23 cellular contexts compared by ENCODE assay signal in genomic region chr10:968546-969199, GRCh38. TPM values are rescaled to one million over a fixed set of nuclear protein-coding genes. Genes with fewer than 3 reads are reported as not detected.
A peak's percentile ranks its signal among the peaks of the same experiment; 100 is the strongest.
DNase-seq lines count a peak whose midpoint lies in the region; ATAC-seq and TF ChIP-seq lines count a peak whose summit lies in the region.
"Had no signal": no experiment of that assay in that cellular context is flagged by ENCODE, and none has a peak within 500 bp of the region (broad histone marks: within the 10 kb centered on the region; RNA-seq: fewer than 3 reads in every experiment).

No MANE protein-coding gene starts in this region.

- no peaks in the 10 kb centered on the region for H3K9me2 ChIP-seq in GM23338 (ENCODE audit: insufficient read depth)
- H3K9me2 ChIP-seq in SK-N-SH: no peaks in the 10 kb centered on the region

- H3K27me3 Mint-ChIP-seq in GM23338 (ENCODE audit: insufficient read depth, low read depth, poor library complexity): peaks cover 13% of the 10 kb centered on the region
- H3K27me3 Mint-ChIP-seq in type B pancreatic cell: peaks cover 6% of the 10 kb centered on the region

- H3K9me3 ChIP-seq in mucosa of descending colon (no peaks in the 10 kb centered on the region), SK-N-SH (no peaks in the 10 kb centered on the region)
- H3K9me3 ChIP-seq: BLaER1, Peyer's patch had no signal

- TF ChIP-seq RAD21 in SK-N-SH (IDR thresholded peaks at IDR 0.05; ENCODE audit: low read length): no peak

- POLR2A ChIA-PET in SK-N-SH (lab: Yijun Ruan, JAX): no interaction called here

- H3K27me3 ChIP-seq in GM23338 (ENCODE audit: insufficient read depth): no peaks in the 10 kb centered on the region
- H3K27me3 ChIP-seq in SK-N-SH (ENCODE audit: insufficient read depth): no peaks in the 10 kb centered on the region
- H3K27me3 ChIP-seq: BLaER1, Peyer's patch had no signal

- DNase-seq in GM23338 (ENCODE audit: low spot score): no peak
- peak; percentile 24 for DNase-seq in astrocyte of the hippocampus (ENCODE audit: low read depth, low spot score)
- DNase-seq in mesenteric fat pad (ENCODE audit: low spot score): peak; percentile 12
- DNase-seq in type B pancreatic cell (ENCODE audit: extremely low spot score, unreplicated experiment): no peak
- DNase-seq in SW 1271 (lab: John Stamatoyannopoulos, UW): no peak
- no peak for DNase-seq in mucosa of descending colon
- DNase-seq in SK-N-SH: no peak
- DNase-seq: CD8-positive, alpha-beta T cell; NCI-H1048; NCI-H146; NCI-H2107; NCI-H2227 treated with DMSO at 0.1 percent for 48 hours; NCI-H524 had no signal

- H3K4me1 ChIP-seq in GM23338 (ENCODE audit: insufficient read depth) (no peaks in the 10 kb centered on the region), mucosa of descending colon (ENCODE audit: low read depth) (peaks cover 13% of the 10 kb centered on the region), SK-N-SH (ENCODE audit: control insufficient read depth in 1 of 2, insufficient read depth in 2 of 2, low read depth in 1 of 2, low read length in 1 of 2) (peaks cover 0 to 21% of the 10 kb centered on the region in 2 experiments; a peak in 3 of 4 replicates)

- H3K4me1 Mint-ChIP-seq in GM23338: peaks cover 11% of the 10 kb centered on the region
- H3K4me1 Mint-ChIP-seq in type B pancreatic cell (ENCODE audit: unreplicated experiment): peaks cover 25% of the 10 kb centered on the region

- H2AFZ ChIP-seq in GM23338 (peak overlapping the region; percentile 4; the same call in 1 of the 2 replicates), SK-N-SH (ENCODE audit: low read depth) (no peak overlapping the region)

- ATAC-seq in GM23338: no peak
- no peak for ATAC-seq in mucosa of descending colon
- ATAC-seq: CD8-positive, alpha-beta T cell; HepG2; Right ventricle myocardium inferior had no signal

- H3K9me3 Mint-ChIP-seq in GM23338 (peaks cover 3% of the 10 kb centered on the region; the same call in 1 of the 3 replicates), type B pancreatic cell (no peaks in the 10 kb centered on the region)

- no peak overlapping the region for H3K4me2 ChIP-seq in GM23338
- no peak overlapping the region for H3K4me2 ChIP-seq in SK-N-SH
- H3K4me2 ChIP-seq: BLaER1, KMS-11 had no signal

- H3K4me3 ChIP-seq in GM23338 (no peak overlapping the region), mucosa of descending colon (no peak overlapping the region), SK-N-SH (ENCODE audit: low read depth in 2 of 2, low read length in 1 of 2) (no peak overlapping the region)
- H3K4me3 ChIP-seq: BLaER1, Peyer's patch, SK-N-MC had no signal

- 90% methylated on average over 17 of the region's 17 CpGs for WGBS in SK-N-SH (ENCODE audit: low lambda C conversion rate)

- CTCF ChIA-PET in SK-N-SH (lab: Yijun Ruan, JAX): no interaction called here

- intact Hi-C loops in mucosa of descending colon (cut with DNase I, micrococcal nuclease): no loop called here

- H3F3A ChIP-seq in GM23338 (replicated peaks; ENCODE audit: low read depth) (no peaks in the 10 kb centered on the region), SK-N-SH (replicated peaks; ENCODE audit: insufficient read depth) (no peaks in the 10 kb centered on the region)

- TF ChIP-seq CTCF in GM23338 (conservative IDR thresholded peaks at IDR 0.05; ENCODE audit: low read depth in 2 of 2) (no peak), type B pancreatic cell (conservative IDR thresholded peaks at IDR 0.05) (no peak), mucosa of descending colon (IDR thresholded peaks at IDR 0.05) (no peak), SK-N-SH (IDR thresholded peaks at IDR 0.05) (no peak)

- no peak overlapping the region for H3K27ac ChIP-seq in GM23338 (ENCODE audit: low read depth)
- H3K27ac ChIP-seq in SK-N-SH (ENCODE audit: low read depth in 2 of 2, low read length in 1 of 2): no peak overlapping the region
- H3K27ac ChIP-seq: BLaER1, KMS-11, SK-N-MC had no signal

- H3K36me3 ChIP-seq in GM23338 (ENCODE audit: insufficient read depth) (no peaks in the 10 kb centered on the region), mucosa of descending colon (ENCODE audit: low read depth) (no peaks in the 10 kb centered on the region), SK-N-SH (replicated peaks in 1 of 2; ENCODE audit: control insufficient read depth in 1 of 2, insufficient read depth in 2 of 2, low read length in 1 of 2) (no peaks in the 10 kb centered on the region)
- H3K36me3 ChIP-seq: BLaER1, Peyer's patch had no signal

- H4K20me1 ChIP-seq in GM23338 (replicated peaks; ENCODE audit: insufficient read depth): no peaks in the 10 kb centered on the region
- no peaks in the 10 kb centered on the region for H4K20me1 ChIP-seq in SK-N-SH (ENCODE audit: insufficient read depth)
- H4K20me1 ChIP-seq: BLaER1 had no signal

- no peak overlapping the region for H3K9ac ChIP-seq in SK-N-SH
- H3K9ac ChIP-seq: BLaER1, KMS-11 had no signal

- H3K27ac Mint-ChIP-seq in GM23338 (no peak overlapping the region), type B pancreatic cell (peak overlapping the region; percentile 44)
- H3K27ac Mint-ChIP-seq: CD8-positive, alpha-beta T cell had no signal

- H3K36me3 Mint-ChIP-seq in GM23338 (ENCODE audit: low read depth) (no peaks in the 10 kb centered on the region; the same call in 2 of the 3 replicates), type B pancreatic cell (no peaks in the 10 kb centered on the region)
- H3K36me3 Mint-ChIP-seq: CD8-positive, alpha-beta T cell had no signal

- no peak for TF ChIP-seq EP300 in SK-N-SH (IDR thresholded peaks at IDR 0.05; ENCODE audit: borderline replicate concordance in 1 of 2, low read depth in 1 of 2, low read length in 1 of 2)

- H3K4me3 Mint-ChIP-seq in GM23338: no peak overlapping the region
- H3K4me3 Mint-ChIP-seq in type B pancreatic cell: no peak overlapping the region
- H3K4me3 Mint-ChIP-seq: CD8-positive, alpha-beta T cell had no signal

- H3K79me2 ChIP-seq in GM23338 (replicated peaks; ENCODE audit: insufficient read depth) (no peaks in the 10 kb centered on the region), SK-N-SH (ENCODE audit: insufficient read depth) (no peaks in the 10 kb centered on the region)

TF ChIP-seq in GM23338, 12 proteins besides CTCF, POLR2A, EP300 and RAD21:
- TF ChIP-seq STAT1 (IDR thresholded peaks at IDR 0.05; ENCODE audit: unreplicated experiment) (no peak), ETS1 (IDR thresholded peaks at IDR 0.05) (no peak)

TF ChIP-seq in SK-N-SH, 30 proteins besides CTCF, POLR2A, EP300 and RAD21 (continues in another document):
- TF ChIP-seq GABPA (IDR thresholded peaks at IDR 0.05; ENCODE audit: low read depth) (no peak), TCF12 (IDR thresholded peaks at IDR 0.05) (no peak), FOSL2 (IDR thresholded peaks at IDR 0.05; ENCODE audit: borderline replicate concordance, low read depth) (no peak), FOXJ3 (CRISPR knock-in tag; IDR thresholded peaks at IDR 0.05) (no peak), SIN3A (IDR thresholded peaks at IDR 0.05; ENCODE audit: borderline replicate concordance, low read depth, low read length) (no peak), ELF1 (IDR thresholded peaks at IDR 0.05) (no peak), RXRA (IDR thresholded peaks at IDR 0.05; ENCODE audit: borderline replicate concordance, low read depth) (no peak), SMC3 (IDR thresholded peaks at IDR 0.05; ENCODE audit: low read depth, low read length) (no peak), USF1 (IDR thresholded peaks at IDR 0.05; ENCODE audit: borderline replicate concordance, low read depth) (no peak)

RNA-seq across cellular contexts. Expression of gene GTPBP4, which starts 19.6 kb away (rescaled TPM):
- total RNA-seq in GM23338 (2014; rRNA removed; shearing (Covaris generic)): 48.7 and 56.5 TPM in 2 replicates
- polyA plus RNA-seq in GM23338 (2016; fragmentation: Nextera tagmentation; extraction: Ambion mirVana): 51.2 and 62.6 TPM in 2 replicates
- total RNA-seq in mesenteric fat pad: 59.9 TPM
- 57.8 and 65.9 TPM in 2 replicates for total RNA-seq in type B pancreatic cell (ENCODE audit: low replicate concordance)
- 10 to 100 TPM; 19.2 to 27.8 (median 26.6) TPM for total RNA-seq in mucosa of descending colon
- 36.6 and 41.2 TPM in 2 replicates for polyA plus RNA-seq in SK-N-SH (2012; rRNA removed)
- polyA plus RNA-seq in SK-N-SH (2012; cell fraction: cytosol; rRNA removed): 46.1 and 69.3 TPM in 2 replicates
- polyA plus RNA-seq in SK-N-SH (2012; cell fraction: nucleus; rRNA removed): 102 and 110 TPM in 2 replicates

RNA-seq across cellular contexts. Expression of gene LARP4B, which starts 37.2 kb away (rescaled TPM):
- total RNA-seq in GM23338 (2014; rRNA removed; shearing (Covaris generic)): 52.3 and 59.6 TPM in 2 replicates
- polyA plus RNA-seq in GM23338 (2016; fragmentation: Nextera tagmentation; extraction: Ambion mirVana) (14.6 and 18.3 TPM in 2 replicates), SK-N-SH (2012; rRNA removed) (23.3 and 25.1 TPM in 2 replicates)
- total RNA-seq in mesenteric fat pad (74.7 TPM), type B pancreatic cell (ENCODE audit: low replicate concordance) (82.1 and 96.4 TPM in 2 replicates), mucosa of descending colon (100 to 1,000 TPM in 2 of 3 donors, 10 to 100 TPM in 1; 97.5 to 155 (median 116) TPM)
- 17.3 and 18.6 TPM in 2 replicates for polyA plus RNA-seq in SK-N-SH (2012; cell fraction: cytosol; rRNA removed)
- polyA plus RNA-seq in SK-N-SH (2012; cell fraction: nucleus; rRNA removed): 59.7 and 65.4 TPM in 2 replicates

RNA-seq across cellular contexts. Expression of gene IDI2, which starts 57.0 kb away (rescaled TPM):
- total RNA-seq in GM23338 (2014; rRNA removed; shearing (Covaris generic)): not detected in 2 replicates
- polyA plus RNA-seq in GM23338 (2016; fragmentation: Nextera tagmentation; extraction: Ambion mirVana) (not detected in 2 replicates), SK-N-SH (2012; rRNA removed) (not detected in 2 replicates)
- total RNA-seq in mesenteric fat pad (not detected), type B pancreatic cell (ENCODE audit: low replicate concordance) (not detected in 2 replicates), mucosa of descending colon (not detected)
- polyA plus RNA-seq in SK-N-SH (2012; cell fraction: cytosol; rRNA removed): not detected in 2 replicates
- not detected in 2 replicates for polyA plus RNA-seq in SK-N-SH (2012; cell fraction: nucleus; rRNA removed)
- total RNA-seq: CD8-positive, alpha-beta T cell; Daoy; H4; HepG2; M059J; Peyer's patch had no signal
- polyA plus RNA-seq: AG04450, HepG2 had no signal

Comparison
In these comparisons a context has a peak if more than half of its experiments do, and no peak if none do; other contexts are left out.
1. DNase-seq: peak in astrocyte of the hippocampus (single experiment) and mesenteric fat pad (single experiment); none in GM23338 (single experiment), type B pancreatic cell (single experiment), SW 1271 (0 of 2), mucosa of descending colon (0 of 3) and SK-N-SH (single experiment).